ENCODE assay signal across 3 cellular contexts in genomic region chr12:110903511-110903910, GRCh38.
TF ChIP-seq lines count a peak whose summit lies in the region.

No MANE protein-coding gene starts in this region.

TF ChIP-seq in GM12891, 5 proteins besides CTCF, POLR2A, EP300 and RAD21 (continued from another document):
- TF ChIP-seq POU2F2 (IDR thresholded peaks at IDR 0.05; ENCODE audit: low read depth, low read length): no peak
- no peak for TF ChIP-seq TAF1 (IDR thresholded peaks at IDR 0.05; ENCODE audit: low read depth, low read length)
- no peak for TF ChIP-seq POLR2AphosphoS5 (IDR thresholded peaks at IDR 0.05; ENCODE audit: low read depth, low read length)
TF ChIP-seq in GM12891: peak in this region for 0.

TF ChIP-seq in WTC11, 78 proteins besides CTCF, POLR2A, EP300 and RAD21 (continued from another document):
- no peak for TF ChIP-seq ZNF532 (CRISPR knock-in tag; IDR thresholded peaks at IDR 0.05; ENCODE audit: borderline replicate concordance)
- no peak for TF ChIP-seq CDX4 (CRISPR knock-in tag; IDR thresholded peaks at IDR 0.05; ENCODE audit: borderline replicate concordance)
- TF ChIP-seq FOXP1 (CRISPR knock-in tag; IDR thresholded peaks at IDR 0.05; ENCODE audit: borderline replicate concordance): no peak
- no peak for TF ChIP-seq NFYB (CRISPR knock-in tag; conservative IDR thresholded peaks at IDR 0.05; ENCODE audit: low read depth)
- TF ChIP-seq ESRRA (CRISPR knock-in tag; IDR thresholded peaks at IDR 0.05; ENCODE audit: borderline replicate concordance): no peak

TF ChIP-seq in K562, 482 proteins besides CTCF, POLR2A, EP300 and RAD21 (continued from another document):
- TF ChIP-seq KLF6 (CRISPR knock-in tag; IDR thresholded peaks at IDR 0.05; ENCODE audit: borderline replicate concordance): no peak
